In the genomic region with DNA sequence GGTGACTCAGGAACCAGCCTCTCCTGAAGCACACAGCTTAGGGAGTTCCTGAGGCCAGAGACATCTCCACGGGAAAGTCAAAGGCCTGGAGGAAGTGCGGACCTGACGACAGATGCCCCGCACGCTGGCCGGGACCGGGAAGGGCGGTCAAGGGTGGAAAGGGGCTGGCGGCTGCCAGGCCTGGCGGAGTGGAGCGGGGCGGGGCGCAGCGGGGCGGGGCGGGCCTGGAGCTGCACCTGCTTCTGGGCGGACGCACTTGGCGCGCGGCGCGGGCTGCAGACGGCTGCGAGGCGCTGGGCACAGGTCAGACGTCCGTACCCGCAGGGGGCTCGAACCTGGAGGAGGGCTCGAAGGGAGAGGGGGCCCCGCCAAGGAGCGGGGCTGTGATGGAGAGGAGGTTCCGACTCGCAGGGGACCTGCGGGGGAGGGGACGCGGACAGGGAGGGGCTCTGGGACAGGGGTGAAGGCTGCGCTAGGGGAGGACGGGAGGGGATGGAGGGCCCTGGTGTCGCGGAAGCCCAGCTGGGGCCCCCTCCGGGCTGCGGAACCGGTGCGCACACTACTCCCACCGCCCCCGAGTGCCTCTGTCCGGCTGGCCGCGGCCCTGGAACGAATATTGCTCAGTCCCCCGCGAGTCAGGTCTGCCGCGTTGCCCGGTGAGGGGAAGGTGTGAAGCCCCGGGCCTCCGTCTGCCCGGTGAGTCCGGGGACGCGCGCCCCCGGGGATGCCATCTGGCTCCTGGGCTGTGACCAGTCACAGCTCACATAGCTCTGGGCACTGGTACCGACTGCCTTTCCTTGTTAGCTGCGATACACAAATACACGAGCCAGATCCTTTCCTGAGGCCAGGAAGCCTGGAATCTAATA, we compare ENCODE assay signal across 1 cellular context.
TF ChIP-seq lines count a peak whose summit lies in the region.

TSS of gene TMEM45B (plus strand) at position 253 of the 866 bp plus-strand sequence. CDS start 36,635 bp downstream, outside the sequence.

TF ChIP-seq in HepG2, 621 proteins besides CTCF, POLR2A, EP300 and RAD21 (continued from another document and continues in another):
- TF ChIP-seq ZNF580 (CRISPR knock-in tag; IDR thresholded peaks at IDR 0.05; ENCODE audit: borderline replicate concordance, low read depth) (no peak), MLX (CRISPR knock-in tag; IDR thresholded peaks at IDR 0.05) (no peak), EHMT2 (IDR thresholded peaks at IDR 0.05; ENCODE audit: borderline replicate concordance, low read depth, low read length) (no peak), ZNF484 (CRISPR knock-in tag; IDR thresholded peaks at IDR 0.05; ENCODE audit: borderline replicate concordance, low read depth) (no peak), HNRNPLL (IDR thresholded peaks at IDR 0.05; ENCODE audit: low read depth, low read length, poor library complexity, severe bottlenecking) (peak; percentile 93), THAP9 (CRISPR knock-in tag; IDR thresholded peaks at IDR 0.05; ENCODE audit: borderline replicate concordance) (peak; percentile 44; the same call in 1 of the 2 replicates), KMT2A (CRISPR knock-in tag; IDR thresholded peaks at IDR 0.05) (no peak), KLF16 (CRISPR knock-in tag; IDR thresholded peaks at IDR 0.05) (no peak), PLRG1 (conservative IDR thresholded peaks at IDR 0.05) (no peak), ZNF251 (CRISPR knock-in tag; IDR thresholded peaks at IDR 0.05) (no peak), TBL1XR1 (IDR thresholded peaks at IDR 0.05; ENCODE audit: borderline replicate concordance, low read length, partially characterized antibody) (no peak), YY1 (IDR thresholded peaks at IDR 0.05; ENCODE audit: insufficient read depth, insufficient replicate concordance, low read depth, low read length) (no peak), REL (CRISPR knock-in tag; conservative IDR thresholded peaks at IDR 0.05) (no peak), NFIC (IDR thresholded peaks at IDR 0.05; ENCODE audit: low read length) (no peak), ZNF160 (CRISPR knock-in tag; IDR thresholded peaks at IDR 0.05) (no peak), ZNF205 (CRISPR knock-in tag; IDR thresholded peaks at IDR 0.05) (0 out of 2 replicates have a peak, but pooled peaks have one; percentile 22), ZNF788 (CRISPR knock-in tag; IDR thresholded peaks at IDR 0.05; ENCODE audit: borderline replicate concordance) (no peak), ZNF343 (CRISPR knock-in tag; IDR thresholded peaks at IDR 0.05) (0 out of 2 replicates have a peak, but pooled peaks have one; percentile 39), E2F2 (CRISPR knock-in tag; IDR thresholded peaks at IDR 0.05; ENCODE audit: borderline replicate concordance) (no peak), ELF1 (CRISPR knock-in tag; IDR thresholded peaks at IDR 0.05) (0 out of 2 replicates have a peak, but pooled peaks have one; percentile 25), ZNF18 (CRISPR knock-in tag; IDR thresholded peaks at IDR 0.05; ENCODE audit: insufficient replicate concordance) (peak; percentile 72), ZNF232 (CRISPR knock-in tag; IDR thresholded peaks at IDR 0.05; ENCODE audit: borderline replicate concordance) (no peak), ZNF704 (CRISPR knock-in tag; IDR thresholded peaks at IDR 0.05; ENCODE audit: borderline replicate concordance) (no peak), FOXA3 (CRISPR knock-in tag; IDR thresholded peaks at IDR 0.05) (no peak), THAP11 (CRISPR knock-in tag; IDR thresholded peaks at IDR 0.05) (no peak; the same call in 1 of the 2 replicates), KDM2A (CRISPR knock-in tag; IDR thresholded peaks at IDR 0.05; ENCODE audit: borderline replicate concordance, low read depth) (peak; percentile 52; the same call in 1 of the 2 replicates), ZNF766 (CRISPR knock-in tag; IDR thresholded peaks at IDR 0.05; ENCODE audit: borderline replicate concordance) (no peak), ZBTB34 (CRISPR knock-in tag; IDR thresholded peaks at IDR 0.05) (no peak), ZNF691 (CRISPR knock-in tag; IDR thresholded peaks at IDR 0.05; ENCODE audit: borderline replicate concordance, low read depth) (no peak), ARNTL (CRISPR knock-in tag; IDR thresholded peaks at IDR 0.05) (no peak; the same call in 1 of the 2 replicates), ZNF430 (CRISPR knock-in tag; IDR thresholded peaks at IDR 0.05) (no peak), PHB2 (IDR thresholded peaks at IDR 0.05; ENCODE audit: partially characterized antibody) (no peak), HNF4A (CRISPR knock-in tag; IDR thresholded peaks at IDR 0.05) (no peak), MNT (IDR thresholded peaks at IDR 0.05) (no peak), EED (CRISPR knock-in tag; IDR thresholded peaks at IDR 0.05) (peak; percentile 58), HOXA9 (CRISPR knock-in tag; IDR thresholded peaks at IDR 0.05; ENCODE audit: borderline replicate concordance) (no peak), ZNF510 (CRISPR knock-in tag; IDR thresholded peaks at IDR 0.05; ENCODE audit: low read depth) (no peak), MIER2 (CRISPR knock-in tag; IDR thresholded peaks at IDR 0.05) (no peak), NR0B2 (CRISPR knock-in tag; IDR thresholded peaks at IDR 0.05) (0 out of 2 replicates have a peak, but pooled peaks have one; percentile 6), ZGPAT (CRISPR knock-in tag; IDR thresholded peaks at IDR 0.05) (no peak; the same call in 1 of the 2 replicates), ZC3H13 (CRISPR knock-in tag; IDR thresholded peaks at IDR 0.05) (no peak)
- TF ChIP-seq, protein P1, sequence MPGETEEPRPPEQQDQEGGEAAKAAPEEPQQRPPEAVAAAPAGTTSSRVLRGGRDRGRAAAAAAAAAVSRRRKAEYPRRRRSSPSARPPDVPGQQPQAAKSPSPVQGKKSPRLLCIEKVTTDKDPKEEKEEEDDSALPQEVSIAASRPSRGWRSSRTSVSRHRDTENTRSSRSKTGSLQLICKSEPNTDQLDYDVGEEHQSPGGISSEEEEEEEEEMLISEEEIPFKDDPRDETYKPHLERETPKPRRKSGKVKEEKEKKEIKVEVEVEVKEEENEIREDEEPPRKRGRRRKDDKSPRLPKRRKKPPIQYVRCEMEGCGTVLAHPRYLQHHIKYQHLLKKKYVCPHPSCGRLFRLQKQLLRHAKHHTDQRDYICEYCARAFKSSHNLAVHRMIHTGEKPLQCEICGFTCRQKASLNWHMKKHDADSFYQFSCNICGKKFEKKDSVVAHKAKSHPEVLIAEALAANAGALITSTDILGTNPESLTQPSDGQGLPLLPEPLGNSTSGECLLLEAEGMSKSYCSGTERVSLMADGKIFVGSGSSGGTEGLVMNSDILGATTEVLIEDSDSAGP (CRISPR knock-in tag; IDR thresholded peaks at IDR 0.05; ENCODE audit: borderline replicate concordance), result peak; percentile 72; the same call in 1 of the 2 replicates
